ENCODE assay signal across 8 cellular contexts in the genomic region with DNA sequence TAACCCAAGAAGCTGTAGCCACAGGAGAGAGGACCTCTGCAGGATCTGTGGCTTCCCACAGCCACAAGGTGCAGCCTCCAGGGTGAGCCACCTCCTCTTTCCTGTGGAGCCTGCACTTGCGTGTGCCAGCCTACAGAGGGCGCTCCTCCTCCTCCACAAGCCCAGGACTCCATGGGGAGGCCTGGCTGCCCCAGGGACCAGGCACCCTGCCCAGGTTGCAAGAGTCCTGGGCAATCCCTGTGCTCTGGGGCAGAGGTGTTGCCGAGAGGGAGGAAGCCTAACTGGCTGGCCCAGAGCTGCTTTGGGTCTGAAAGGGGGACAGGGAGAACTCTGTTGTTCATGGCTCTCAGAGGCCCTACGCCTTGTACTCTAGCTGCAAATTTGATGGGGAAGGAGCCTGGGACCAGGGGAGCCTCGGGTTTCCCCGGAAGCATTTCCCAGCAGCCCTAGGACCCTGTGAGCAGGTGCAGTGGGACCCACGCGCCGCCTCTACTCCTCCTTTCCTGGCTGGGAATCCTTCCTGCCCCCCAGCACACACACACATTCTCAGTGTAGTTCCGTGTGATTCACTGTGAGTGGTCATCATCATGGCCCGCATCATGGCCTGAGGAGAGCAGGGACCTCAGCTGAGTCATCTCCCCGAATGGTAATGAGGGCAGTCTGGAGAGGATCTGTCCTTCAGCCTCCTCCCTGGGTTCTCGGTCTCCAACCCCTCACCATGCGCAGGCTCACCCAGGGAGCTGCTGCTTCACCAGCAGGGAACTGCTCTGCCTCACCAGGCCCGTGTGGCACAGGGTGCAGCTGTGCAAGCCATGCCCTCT. TPM values are rescaled to one million over a fixed set of nuclear protein-coding genes. Genes with fewer than 3 reads are reported as not detected.
DNase-seq lines count a peak whose midpoint lies in the region; ATAC-seq and TF ChIP-seq lines count a peak whose summit lies in the region.

No MANE protein-coding gene starts in this region.

- CTCF ChIA-PET in activated CD4-positive, alpha-beta memory T cell treated with anti-CD3 and anti-CD28 coated beads for 36 hours (lab: Charles Lee), result interaction anchor here (0.6 to 4.0 kb wide), 16 partner anchors 10 to 139 kb away, joined by 3 to 43 read pairs (median 5); partner anchors contain the start of gene TBC1D21

- peak; percentile 22 for DNase-seq in NCI-H2196 (lab: John Stamatoyannopoulos, UW; ENCODE audit: unreplicated experiment)
- no peak for DNase-seq in NCI-H2196 treated with DMSO at 0.1 percent for 48 hours (lab: John Stamatoyannopoulos, UW; ENCODE audit: unreplicated experiment)
- DNase-seq in NCI-H524 (lab: John Stamatoyannopoulos, UW), result peak; percentile 52 to 77
- peak; percentile 82 for DNase-seq in activated CD4-positive, alpha-beta memory T cell treated with anti-CD3 and anti-CD28 coated beads for 36 hours
- DNase-seq in epidermal melanocyte (ENCODE audit: insufficient read length, low spot score), result peak; percentile 40
- DNase-seq in natural killer cell treated with Interleukin-12 subunit alpha and Interleukin-12 subunit beta and Interleukin-15 and Interleukin-18, amount 100 ng/mL, for 72 hours (ENCODE audit: low spot score), result peak; percentile 69
- DNase-seq in type B pancreatic cell (ENCODE audit: extremely low spot score, unreplicated experiment), result no peak

- H3K4me3 Mint-ChIP-seq in activated CD4-positive, alpha-beta memory T cell treated with anti-CD3 and anti-CD28 coated beads for 36 hours, result no peak overlapping the region
- no peak overlapping the region for H3K4me3 Mint-ChIP-seq in natural killer cell treated with Interleukin-12 subunit alpha and Interleukin-12 subunit beta and Interleukin-15 and Interleukin-18, amount 100 ng/mL, for 72 hours
- H3K4me3 Mint-ChIP-seq in type B pancreatic cell, result no peak overlapping the region

- intact Hi-C loops in activated CD4-positive, alpha-beta memory T cell treated with anti-CD3 and anti-CD28 coated beads for 36 hours (cut with micrococcal nuclease), result loop anchor here (1.0 kb wide), 1 partner anchor 67 kb away; no protein-coding TSS in a partner anchor

- no peaks in the 10 kb centered on the region for H3K36me3 Mint-ChIP-seq in activated CD4-positive, alpha-beta memory T cell treated with anti-CD3 and anti-CD28 coated beads for 36 hours
- no peaks in the 10 kb centered on the region for H3K36me3 Mint-ChIP-seq in natural killer cell treated with Interleukin-12 subunit alpha and Interleukin-12 subunit beta and Interleukin-15 and Interleukin-18, amount 100 ng/mL, for 72 hours
- H3K36me3 Mint-ChIP-seq in type B pancreatic cell, result no peaks in the 10 kb centered on the region

- ATAC-seq in natural killer cell treated with Interleukin-12 subunit alpha and Interleukin-12 subunit beta and Interleukin-15 and Interleukin-18, amount 100 ng/mL, for 72 hours, result peak; percentile 74 to 86
- ATAC-seq in GM19035 (IDR thresholded peaks at IDR 0.05; ENCODE audit: unreplicated experiment), result no peak

- no peaks in the 10 kb centered on the region for H3K9me3 Mint-ChIP-seq in activated CD4-positive, alpha-beta memory T cell treated with anti-CD3 and anti-CD28 coated beads for 36 hours
- H3K9me3 Mint-ChIP-seq in natural killer cell treated with Interleukin-12 subunit alpha and Interleukin-12 subunit beta and Interleukin-15 and Interleukin-18, amount 100 ng/mL, for 72 hours, result no peaks in the 10 kb centered on the region
- no peaks in the 10 kb centered on the region for H3K9me3 Mint-ChIP-seq in type B pancreatic cell

- TF ChIP-seq CTCF in type B pancreatic cell (conservative IDR thresholded peaks at IDR 0.05), result peak; percentile 84

- H3K27ac Mint-ChIP-seq in activated CD4-positive, alpha-beta memory T cell treated with anti-CD3 and anti-CD28 coated beads for 36 hours, result no peak overlapping the region
- no peak overlapping the region for H3K27ac Mint-ChIP-seq in natural killer cell treated with Interleukin-12 subunit alpha and Interleukin-12 subunit beta and Interleukin-15 and Interleukin-18, amount 100 ng/mL, for 72 hours
- H3K27ac Mint-ChIP-seq in type B pancreatic cell, result no peak overlapping the region

- no peaks in the 10 kb centered on the region for H3K27me3 Mint-ChIP-seq in activated CD4-positive, alpha-beta memory T cell treated with anti-CD3 and anti-CD28 coated beads for 36 hours
- H3K27me3 Mint-ChIP-seq in natural killer cell treated with Interleukin-12 subunit alpha and Interleukin-12 subunit beta and Interleukin-15 and Interleukin-18, amount 100 ng/mL, for 72 hours, result peaks cover 0 to 6% of the 10 kb centered on the region in 2 donors
- H3K27me3 Mint-ChIP-seq in type B pancreatic cell, result peaks cover 18% of the 10 kb centered on the region

- H3K4me1 Mint-ChIP-seq in activated CD4-positive, alpha-beta memory T cell treated with anti-CD3 and anti-CD28 coated beads for 36 hours (ENCODE audit: low read depth), result no peaks in the 10 kb centered on the region
- H3K4me1 Mint-ChIP-seq in natural killer cell treated with Interleukin-12 subunit alpha and Interleukin-12 subunit beta and Interleukin-15 and Interleukin-18, amount 100 ng/mL, for 72 hours (ENCODE audit: low read depth in 2 of 2), result no peaks in the 10 kb centered on the region
- peaks cover 10% of the 10 kb centered on the region for H3K4me1 Mint-ChIP-seq in type B pancreatic cell (ENCODE audit: unreplicated experiment)

- POLR2A ChIA-PET in activated CD4-positive, alpha-beta memory T cell treated with anti-CD3 and anti-CD28 coated beads for 36 hours (lab: Charles Lee), result interaction anchor here (1.1 kb wide), 1 partner anchor 30 kb away, joined by 3 read pairs; no protein-coding TSS in a partner anchor

RNA-seq across cellular contexts. Expression of gene TBC1D21, which starts 24.3 kb away (rescaled TPM):
- not detected for total RNA-seq in activated CD4-positive, alpha-beta memory T cell treated with anti-CD3 and anti-CD28 coated beads for 36 hours
- total RNA-seq in natural killer cell treated with Interleukin-12 subunit alpha and Interleukin-12 subunit beta and Interleukin-15 and Interleukin-18, amount 100 ng/mL, for 72 hours, result not detected
- not detected in 2 replicates for total RNA-seq in type B pancreatic cell (ENCODE audit: low replicate concordance)

RNA-seq across cellular contexts. Expression of gene LOXL1, which starts 28.6 kb away (rescaled TPM):
- total RNA-seq in activated CD4-positive, alpha-beta memory T cell treated with anti-CD3 and anti-CD28 coated beads for 36 hours, result 1 to 10 TPM; 2.5 to 3.3 TPM
- 1 to 10 TPM in 1 of 2 donors, under 1 TPM in 1; 0.36 to 4.3 TPM for total RNA-seq in natural killer cell treated with Interleukin-12 subunit alpha and Interleukin-12 subunit beta and Interleukin-15 and Interleukin-18, amount 100 ng/mL, for 72 hours
- 10.3 and 25.1 TPM in 2 replicates for total RNA-seq in type B pancreatic cell (ENCODE audit: low replicate concordance)

Comparison
In these comparisons a context has a peak if more than half of its experiments do, and no peak if none do; other contexts are left out.
1. DNase-seq: peak in NCI-H2196 (single experiment), NCI-H524 (2 of 2), activated CD4-positive, alpha-beta memory T cell treated with anti-CD3 and anti-CD28 coated beads for 36 hours (single experiment), epidermal melanocyte (single experiment) and natural killer cell treated with Interleukin-12 subunit alpha and Interleukin-12 subunit beta and Interleukin-15 and Interleukin-18, amount 100 ng/mL, for 72 hours (single experiment); none in NCI-H2196 treated with DMSO at 0.1 percent for 48 hours (single experiment) and type B pancreatic cell (single experiment).